1 cellular context compared by ENCODE assay signal in genomic region chr19:7098701-7099596, GRCh38.
TF ChIP-seq lines count a peak whose summit lies in the region.

No MANE protein-coding gene starts in this region.

TF ChIP-seq in GM12878, 131 proteins besides CTCF, POLR2A, EP300 and RAD21 (continued from another document):
- TF ChIP-seq IRF5 (IDR thresholded peaks at IDR 0.05; ENCODE audit: borderline replicate concordance) (no peak), IKZF1 (conservative IDR thresholded peaks at IDR 0.05) (peak; percentile 14; the same call in 1 of the 2 replicates), TCF7 (IDR thresholded peaks at IDR 0.05; ENCODE audit: borderline replicate concordance) (no peak), E2F4 (IDR thresholded peaks at IDR 0.05; ENCODE audit: low read depth, low read length) (no peak), POU2F2 (IDR thresholded peaks at IDR 0.05; ENCODE audit: borderline replicate concordance, low read depth, low read length) (peak; percentile 17; the same call in 1 of the 3 replicates), SMARCA5 (IDR thresholded peaks at IDR 0.05) (no peak), RCOR1 (conservative IDR thresholded peaks at IDR 0.05; ENCODE audit: low read depth, low read length) (no peak), POLR2AphosphoS5 (IDR thresholded peaks at IDR 0.05; ENCODE audit: low read length) (peak; percentile 66; the same call in 1 of the 2 replicates), GATAD2B (conservative IDR thresholded peaks at IDR 0.05; ENCODE audit: low read depth) (peak; percentile 51; the same call in 1 of the 2 replicates), SP1 (IDR thresholded peaks at IDR 0.05; ENCODE audit: low read depth, low read length) (no peak), HSF1 (IDR thresholded peaks at IDR 0.05; ENCODE audit: low read depth, low read length) (no peak), LARP7 (IDR thresholded peaks at IDR 0.05) (no peak), NRF1 (conservative IDR thresholded peaks at IDR 0.05; ENCODE audit: low read depth, low read length) (no peak), CHD1 (IDR thresholded peaks at IDR 0.05; ENCODE audit: low read depth, low read length) (0 out of 2 replicates have a peak, but pooled peaks have one; percentile 40), SUPT20H (IDR thresholded peaks at IDR 0.05; ENCODE audit: borderline replicate concordance, control insufficient read depth, low read depth, low read length) (no peak), CHD4 (IDR thresholded peaks at IDR 0.05) (no peak)
- TF ChIP-seq, protein P1, sequence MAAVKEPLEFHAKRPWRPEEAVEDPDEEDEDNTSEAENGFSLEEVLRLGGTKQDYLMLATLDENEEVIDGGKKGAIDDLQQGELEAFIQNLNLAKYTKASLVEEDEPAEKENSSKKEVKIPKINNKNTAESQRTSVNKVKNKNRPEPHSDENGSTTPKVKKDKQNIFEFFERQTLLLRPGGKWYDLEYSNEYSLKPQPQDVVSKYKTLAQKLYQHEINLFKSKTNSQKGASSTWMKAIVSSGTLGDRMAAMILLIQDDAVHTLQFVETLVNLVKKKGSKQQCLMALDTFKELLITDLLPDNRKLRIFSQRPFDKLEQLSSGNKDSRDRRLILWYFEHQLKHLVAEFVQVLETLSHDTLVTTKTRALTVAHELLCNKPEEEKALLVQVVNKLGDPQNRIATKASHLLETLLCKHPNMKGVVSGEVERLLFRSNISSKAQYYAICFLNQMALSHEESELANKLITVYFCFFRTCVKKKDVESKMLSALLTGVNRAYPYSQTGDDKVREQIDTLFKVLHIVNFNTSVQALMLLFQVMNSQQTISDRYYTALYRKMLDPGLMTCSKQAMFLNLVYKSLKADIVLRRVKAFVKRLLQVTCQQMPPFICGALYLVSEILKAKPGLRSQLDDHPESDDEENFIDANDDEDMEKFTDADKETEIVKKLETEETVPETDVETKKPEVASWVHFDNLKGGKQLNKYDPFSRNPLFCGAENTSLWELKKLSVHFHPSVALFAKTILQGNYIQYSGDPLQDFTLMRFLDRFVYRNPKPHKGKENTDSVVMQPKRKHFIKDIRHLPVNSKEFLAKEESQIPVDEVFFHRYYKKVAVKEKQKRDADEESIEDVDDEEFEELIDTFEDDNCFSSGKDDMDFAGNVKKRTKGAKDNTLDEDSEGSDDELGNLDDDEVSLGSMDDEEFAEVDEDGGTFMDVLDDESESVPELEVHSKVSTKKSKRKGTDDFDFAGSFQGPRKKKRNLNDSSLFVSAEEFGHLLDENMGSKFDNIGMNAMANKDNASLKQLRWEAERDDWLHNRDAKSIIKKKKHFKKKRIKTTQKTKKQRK (IDR thresholded peaks at IDR 0.05; ENCODE audit: low read depth, low read length): no peak
- TF ChIP-seq, protein P2, sequence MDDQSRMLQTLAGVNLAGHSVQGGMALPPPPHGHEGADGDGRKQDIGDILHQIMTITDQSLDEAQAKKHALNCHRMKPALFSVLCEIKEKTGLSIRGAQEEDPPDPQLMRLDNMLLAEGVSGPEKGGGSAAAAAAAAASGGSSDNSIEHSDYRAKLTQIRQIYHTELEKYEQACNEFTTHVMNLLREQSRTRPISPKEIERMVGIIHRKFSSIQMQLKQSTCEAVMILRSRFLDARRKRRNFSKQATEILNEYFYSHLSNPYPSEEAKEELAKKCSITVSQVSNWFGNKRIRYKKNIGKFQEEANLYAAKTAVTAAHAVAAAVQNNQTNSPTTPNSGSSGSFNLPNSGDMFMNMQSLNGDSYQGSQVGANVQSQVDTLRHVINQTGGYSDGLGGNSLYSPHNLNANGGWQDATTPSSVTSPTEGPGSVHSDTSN (IDR thresholded peaks at IDR 0.05; ENCODE audit: insufficient replicate concordance, low read depth, low read length): no peak
